In the genomic region with DNA sequence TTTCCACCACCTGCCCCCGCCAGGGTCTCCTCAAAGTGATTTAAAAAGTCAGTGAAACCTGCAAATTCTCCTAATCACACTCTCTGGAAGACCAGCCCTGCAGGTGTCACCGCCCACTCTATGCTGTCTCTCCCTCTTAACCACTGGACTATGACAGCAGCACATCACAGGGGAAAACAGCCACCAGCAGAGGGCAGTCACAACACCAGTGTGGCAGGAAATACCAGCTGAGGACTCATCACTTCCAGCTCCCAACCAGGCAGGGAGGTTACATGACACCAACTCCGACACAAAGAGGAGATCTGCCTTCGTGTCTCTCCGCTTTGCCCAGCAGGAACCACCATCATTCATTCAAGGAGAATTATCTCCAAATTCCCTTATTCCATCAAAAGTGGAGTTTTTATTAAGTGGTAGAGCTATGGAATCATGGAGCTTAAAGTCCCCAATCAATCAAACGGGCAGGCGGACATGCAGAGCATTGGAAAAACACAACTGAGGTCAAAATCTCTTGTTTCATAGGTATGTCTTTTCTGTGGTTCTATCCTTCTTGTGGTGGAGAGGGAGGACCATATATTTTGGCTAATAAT, we compare ENCODE assay signal across 8 cellular contexts.
DNase-seq lines count a peak whose midpoint lies in the region; ATAC-seq, FAIRE-seq and TF ChIP-seq lines count a peak whose summit lies in the region.

No MANE protein-coding gene starts in this region.

- H3K4me1 ChIP-seq in endothelial cell of umbilical vein (ENCODE audit: control insufficient read depth, extremely low read depth, insufficient read depth, low read length) (peaks cover 4% of the 10 kb centered on the region), mucosa of descending colon (ENCODE audit: low read depth) (no peaks in the 10 kb centered on the region)

- H3K4me2 ChIP-seq in endothelial cell of umbilical vein (ENCODE audit: insufficient read depth, low read length) = peak overlapping the region; percentile 9

- no peaks in the 10 kb centered on the region for H3K27me3 ChIP-seq in endothelial cell of umbilical vein (ENCODE audit: control insufficient read depth in 2 of 2, insufficient read depth in 2 of 2, low read length in 2 of 2)

- peaks cover 5% of the 10 kb centered on the region for H3K4me1 Mint-ChIP-seq in activated CD8-positive, alpha-beta T cell treated with anti-CD3 and anti-CD28 coated beads for 36 hours (ENCODE audit: low read depth)

- no peak overlapping the region for H3K9ac ChIP-seq in endothelial cell of umbilical vein (replicated peaks; ENCODE audit: extremely low read depth, insufficient read depth, low read length)

- ATAC-seq in GM18909 (IDR thresholded peaks at IDR 0.05; ENCODE audit: poor library complexity, unreplicated experiment) (peak; percentile 76), HG03439 (IDR thresholded peaks at IDR 0.05; ENCODE audit: unreplicated experiment) (peak; percentile 68), mucosa of descending colon (peak; percentile 91)
- peak; percentile 90 for ATAC-seq in activated CD8-positive, alpha-beta T cell treated with anti-CD3 and anti-CD28 coated beads for 36 hours

- BruUV-seq in endothelial cell of umbilical vein (replicated peaks; lab: Mats Ljungman, UMichigan) = no TSS peak

- H3K27ac ChIP-seq in endothelial cell of umbilical vein (ENCODE audit: insufficient read depth, low read depth, low read length) = peak overlapping the region; percentile 50

- H3K79me2 ChIP-seq in endothelial cell of umbilical vein (ENCODE audit: control insufficient read depth, insufficient read depth, low read length) = peaks cover 2% of the 10 kb centered on the region

- FAIRE-seq in endothelial cell of umbilical vein (lab: Jason Lieb, UNC) = peak; percentile 90

- peaks cover 7% of the 10 kb centered on the region for H3K27me3 Mint-ChIP-seq in activated CD8-positive, alpha-beta T cell treated with anti-CD3 and anti-CD28 coated beads for 36 hours

- no peaks in the 10 kb centered on the region for H3K9me1 ChIP-seq in endothelial cell of umbilical vein (replicated peaks; ENCODE audit: control insufficient read depth, extremely low read depth, insufficient read depth, low read length)

- H3K4me3 ChIP-seq in AG04449 (ENCODE audit: low read depth, low read length) (no peak overlapping the region), endothelial cell of umbilical vein (replicated peaks in 1 of 3; ENCODE audit: insufficient read depth in 1 of 3, low read depth in 1 of 3, low read length in 3 of 3) (no peak overlapping the region), mucosa of descending colon (no peak overlapping the region)

- H3K36me3 ChIP-seq in endothelial cell of umbilical vein (ENCODE audit: control insufficient read depth in 2 of 2, extremely low read depth in 1 of 2, insufficient read depth in 2 of 2, low read length in 2 of 2) (peaks cover 0 to 12% of the 10 kb centered on the region in 2 experiments), mucosa of descending colon (ENCODE audit: low read depth) (no peaks in the 10 kb centered on the region)

- intact Hi-C loops in activated CD8-positive, alpha-beta T cell treated with anti-CD3 and anti-CD28 coated beads for 36 hours (cut with micrococcal nuclease) = loop anchor here (5.0 kb wide), 1 partner anchor 104 kb away; no protein-coding TSS in a partner anchor
- intact Hi-C loops in endothelial cell of umbilical vein (cut with micrococcal nuclease) = loop anchor here (1.0 kb wide), 1 partner anchor 56 kb away; no protein-coding TSS in a partner anchor
- intact Hi-C loops in mucosa of descending colon (cut with DNase I, micrococcal nuclease) = no loop called here

- no peaks in the 10 kb centered on the region for H3K9me3 Mint-ChIP-seq in activated CD8-positive, alpha-beta T cell treated with anti-CD3 and anti-CD28 coated beads for 36 hours

- peak; percentile 85 for TF ChIP-seq CTCF in AG04449 (IDR thresholded peaks at IDR 0.05; ENCODE audit: insufficient read depth, low read length, missing control alignments)
- TF ChIP-seq CTCF in activated CD8-positive, alpha-beta T cell treated with anti-CD3 and anti-CD28 coated beads for 36 hours (IDR thresholded peaks at IDR 0.05) = peak; percentile 77
- peak; percentile 76 to 95 for TF ChIP-seq CTCF in endothelial cell of umbilical vein (IDR thresholded peaks at IDR 0.05; ENCODE audit: extremely low read depth in 1 of 2, insufficient read depth in 1 of 2, low read depth in 1 of 2, low read length in 2 of 2)
- peak; percentile 58 for TF ChIP-seq CTCF in mucosa of descending colon (IDR thresholded peaks at IDR 0.05)

- TF ChIP-seq POLR2A in endothelial cell of umbilical vein (IDR thresholded peaks at IDR 0.05; ENCODE audit: low read depth, low read length) = no peak

- H3K4me3 Mint-ChIP-seq in activated CD8-positive, alpha-beta T cell treated with anti-CD3 and anti-CD28 coated beads for 36 hours = no peak overlapping the region

- dilution Hi-C loops in endothelial cell of umbilical vein (cut with MboI; ENCODE audit: extremely low pct_ligation_motif_present, low sequenced_read_pairs) = no loop called here

- peak; percentile 50 for DNase-seq in AG04449 (ENCODE audit: low read depth, low spot score)
- DNase-seq in NCI-H774 (lab: John Stamatoyannopoulos, UW) = peak; percentile 72
- peak; percentile 95 for DNase-seq in activated CD8-positive, alpha-beta T cell treated with anti-CD3 and anti-CD28 coated beads for 36 hours
- DNase-seq in endothelial cell of umbilical vein (ENCODE audit: low read depth, low spot score) = peak; percentile 83
- DNase-seq in mucosa of descending colon = peak; percentile 72 to 92 (median 80)
- peak; percentile 69 for DNase-seq in stimulated activated CD8-positive, alpha-beta memory T cell treated with anti-CD3 and anti-CD28 coated beads, Interleukin-4, amount 100 ng/mL, for 24 hours (ENCODE audit: low read depth)

- H3K27ac Mint-ChIP-seq in activated CD8-positive, alpha-beta T cell treated with anti-CD3 and anti-CD28 coated beads for 36 hours = no peak overlapping the region

- no peaks in the 10 kb centered on the region for H3K36me3 Mint-ChIP-seq in activated CD8-positive, alpha-beta T cell treated with anti-CD3 and anti-CD28 coated beads for 36 hours (ENCODE audit: low read depth)

- peak overlapping the region; percentile 44 for H2AFZ ChIP-seq in endothelial cell of umbilical vein (ENCODE audit: low read depth, low read length)

- no peaks in the 10 kb centered on the region for H3K9me3 ChIP-seq in endothelial cell of umbilical vein (replicated peaks; ENCODE audit: control insufficient read depth, insufficient read depth, low read length)
- H3K9me3 ChIP-seq in mucosa of descending colon = no peaks in the 10 kb centered on the region

- H4K20me1 ChIP-seq in endothelial cell of umbilical vein (replicated peaks; ENCODE audit: control insufficient read depth, extremely low read depth, insufficient read depth, low read length) = no peaks in the 10 kb centered on the region

- POLR2A ChIA-PET in AG04449 (lab: Yijun Ruan, JAX) = no interaction called here
- POLR2A ChIA-PET in activated CD8-positive, alpha-beta T cell treated with anti-CD3 and anti-CD28 coated beads for 36 hours (lab: Charles Lee) = interaction anchor here (0.6 kb wide), 1 partner anchor 84 kb away, joined by 3 read pairs; no protein-coding TSS in a partner anchor
- POLR2A ChIA-PET in endothelial cell of umbilical vein (lab: Charles Lee) = interaction anchor here (0.8 kb wide), 1 partner anchor 418 kb away, joined by 3 read pairs; no protein-coding TSS in a partner anchor

- CTCF ChIA-PET in AG04449 (lab: Yijun Ruan, JAX) = interaction anchor here (0.7 to 3.6 kb wide), 42 partner anchors 8 to 413 kb away, joined by 3 to 55 read pairs (median 6); partner anchors contain the start of gene APBB2
- CTCF ChIA-PET in activated CD8-positive, alpha-beta T cell treated with anti-CD3 and anti-CD28 coated beads for 36 hours (lab: Charles Lee) = interaction anchor here (0.7 to 6.4 kb wide), 35 partner anchors 8 to 451 kb away, joined by 3 to 89 read pairs (median 4); no protein-coding TSS in a partner anchor
- CTCF ChIA-PET in endothelial cell of umbilical vein (lab: Charles Lee) = interaction anchor here (0.6 to 3.1 kb wide), 24 partner anchors 8 to 418 kb away, joined by 3 to 25 read pairs (median 4); no protein-coding TSS in a partner anchor

TF ChIP-seq in endothelial cell of umbilical vein, 7 proteins besides CTCF, POLR2A, EP300 and RAD21:
- peak; percentile 64 for TF ChIP-seq POLR2AphosphoS5 (IDR thresholded peaks at IDR 0.05; ENCODE audit: insufficient read depth, low read depth, low read length)
- peak; percentile 41 for TF ChIP-seq JUN (IDR thresholded peaks at IDR 0.05; ENCODE audit: borderline replicate concordance, insufficient read depth, insufficient read length, low read depth)
- no peak for TF ChIP-seq EZH2 (IDR thresholded peaks at IDR 0.05; ENCODE audit: borderline replicate concordance, low read depth, low read length, severe bottlenecking)
- TF ChIP-seq FOS (IDR thresholded peaks at IDR 0.05; ENCODE audit: borderline replicate concordance, insufficient read depth, low read length) = peak; percentile 45

Comparison
In these comparisons a context has a peak if more than half of its experiments do, and no peak if none do; other contexts are left out.
1. intact Hi-C loops: an anchor here in activated CD8-positive, alpha-beta T cell treated with anti-CD3 and anti-CD28 coated beads for 36 hours (5.0 kb wide) and endothelial cell of umbilical vein (1.0 kb wide); none called in mucosa of descending colon.